ENCODE assay signal across 13 cellular contexts in the genomic region with DNA sequence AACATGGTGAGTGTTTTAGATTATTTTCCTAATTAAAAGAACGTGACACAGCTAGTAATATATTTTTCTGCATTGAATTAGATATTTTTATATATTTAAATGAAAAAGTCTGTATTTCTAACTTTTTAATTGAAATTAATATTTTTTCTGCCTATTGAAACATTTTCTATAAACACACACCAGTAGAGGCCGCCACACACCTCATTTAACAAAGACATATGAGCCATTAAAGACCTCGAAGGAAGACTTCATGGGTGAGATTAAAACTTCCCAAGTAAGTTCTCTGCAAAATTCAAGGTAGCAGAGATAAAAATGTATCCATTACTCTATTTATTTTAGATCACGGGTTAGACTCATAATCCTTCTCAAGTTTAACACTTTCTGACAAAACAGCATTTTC. TPM values are rescaled to one million over a fixed set of nuclear protein-coding genes. Genes with fewer than 3 reads are reported as not detected.
A peak's percentile ranks its signal among the peaks of the same experiment; 100 is the strongest.
DNase-seq lines count a peak whose midpoint lies in the region; ATAC-seq and TF ChIP-seq lines count a peak whose summit lies in the region.
"Had no signal": no experiment of that assay in that cellular context is flagged by ENCODE, and none has a peak within 500 bp of the region (broad histone marks: within the 10 kb centered on the region; RNA-seq: fewer than 3 reads in every experiment).

No MANE protein-coding gene starts in this region.

- peaks cover 4% of the 10 kb centered on the region for H3K4me1 Mint-ChIP-seq in progenitor cell of endocrine pancreas (ENCODE audit: low read depth)
- H3K4me1 Mint-ChIP-seq in stimulated activated effector memory CD8-positive, alpha-beta T cell treated with anti-CD3 and anti-CD28 coated beads, Interleukin-12 subunit alpha, Interleukin-12 subunit beta, amount 100 ng/mL, for 72 hours, result no peaks in the 10 kb centered on the region
- no peaks in the 10 kb centered on the region for H3K4me1 Mint-ChIP-seq in effector memory CD8-positive, alpha-beta T cell (ENCODE audit: low read depth in 2 of 2)
- H3K4me1 Mint-ChIP-seq: B cell; stimulated activated naive CD8-positive, alpha-beta T cell treated with anti-CD3 and anti-CD28 coated beads, Interleukin-15, amount 100 ng/mL, for 72 hours; WTC11 had no signal

- H3K9me3 ChIP-seq in gastroesophageal sphincter, result no peaks in the 10 kb centered on the region
- H3K9me3 ChIP-seq: esophagus squamous epithelium had no signal

- 4 to 12% methylated on average over 4 of the region's 4 CpGs for WGBS in gastroesophageal sphincter (ENCODE audit: low coverage in 1 of 2), 2 donors

- H3K27me3 ChIP-seq in gastroesophageal sphincter, result peaks cover 21% of the 10 kb centered on the region

- H3K4me3 Mint-ChIP-seq in progenitor cell of endocrine pancreas (ENCODE audit: low read depth), result no peak overlapping the region
- H3K4me3 Mint-ChIP-seq in stimulated activated effector memory CD8-positive, alpha-beta T cell treated with anti-CD3 and anti-CD28 coated beads, Interleukin-12 subunit alpha, Interleukin-12 subunit beta, amount 100 ng/mL, for 72 hours, result no peak overlapping the region
- no peak overlapping the region for H3K4me3 Mint-ChIP-seq in effector memory CD8-positive, alpha-beta T cell
- H3K4me3 Mint-ChIP-seq: B cell; stimulated activated naive CD8-positive, alpha-beta T cell treated with anti-CD3 and anti-CD28 coated beads, Interleukin-15, amount 100 ng/mL, for 72 hours; WTC11 had no signal

- no peak overlapping the region for H3K4me3 ChIP-seq in gastroesophageal sphincter
- H3K4me3 ChIP-seq: esophagus squamous epithelium had no signal

- TF ChIP-seq CTCF in progenitor cell of endocrine pancreas (IDR thresholded peaks at IDR 0.05; ENCODE audit: unreplicated experiment) (peak; percentile 57), gastroesophageal sphincter (IDR thresholded peaks at IDR 0.05) (no peak)

- DNase-seq in NCI-H2107 treated with DMSO at 0.1 percent for 48 hours (lab: John Stamatoyannopoulos, UW; ENCODE audit: unreplicated experiment) (peak; percentile 2), NCI-H2107 (lab: John Stamatoyannopoulos, UW) (no peak), NCI-H2227 (lab: John Stamatoyannopoulos, UW; ENCODE audit: unreplicated experiment) (peak; percentile 10), dermis blood vessel endothelial cell (peak; percentile 0), progenitor cell of endocrine pancreas (ENCODE audit: low spot score, unreplicated experiment) (no peak)
- no peak for DNase-seq in stimulated activated effector memory CD8-positive, alpha-beta T cell treated with anti-CD3 and anti-CD28 coated beads, Interleukin-12 subunit alpha, Interleukin-12 subunit beta, amount 100 ng/mL, for 72 hours (ENCODE audit: low spot score in 2 of 2)
- DNase-seq in effector memory CD8-positive, alpha-beta T cell, result no peak
- DNase-seq: activated gamma-delta T cell treated with Interleukin-2 at 50 U/mL for 16 hours; esophagus squamous epithelium; stimulated activated naive CD8-positive, alpha-beta T cell treated with anti-CD3 and anti-CD28 coated beads, Interleukin-15, amount 100 ng/mL, for 72 hours had no signal

- TF ChIP-seq POLR2A in gastroesophageal sphincter (IDR thresholded peaks at IDR 0.05), result no peak

- H3K36me3 Mint-ChIP-seq in progenitor cell of endocrine pancreas (ENCODE audit: insufficient read depth), result peaks cover 13% of the 10 kb centered on the region
- H3K36me3 Mint-ChIP-seq in stimulated activated effector memory CD8-positive, alpha-beta T cell treated with anti-CD3 and anti-CD28 coated beads, Interleukin-12 subunit alpha, Interleukin-12 subunit beta, amount 100 ng/mL, for 72 hours, result no peaks in the 10 kb centered on the region
- peaks cover 3% of the 10 kb centered on the region for H3K36me3 Mint-ChIP-seq in effector memory CD8-positive, alpha-beta T cell (ENCODE audit: insufficient read depth)

- peaks cover 4% of the 10 kb centered on the region for H3K9me3 Mint-ChIP-seq in progenitor cell of endocrine pancreas (ENCODE audit: low read depth)
- no peaks in the 10 kb centered on the region for H3K9me3 Mint-ChIP-seq in stimulated activated effector memory CD8-positive, alpha-beta T cell treated with anti-CD3 and anti-CD28 coated beads, Interleukin-12 subunit alpha, Interleukin-12 subunit beta, amount 100 ng/mL, for 72 hours
- peaks cover 0 to 2% of the 10 kb centered on the region in 2 donors for H3K9me3 Mint-ChIP-seq in effector memory CD8-positive, alpha-beta T cell
- H3K9me3 Mint-ChIP-seq: stimulated activated naive CD8-positive, alpha-beta T cell treated with anti-CD3 and anti-CD28 coated beads, Interleukin-15, amount 100 ng/mL, for 72 hours had no signal

- H3K4me1 ChIP-seq in gastroesophageal sphincter, result no peaks in the 10 kb centered on the region
- H3K4me1 ChIP-seq: esophagus squamous epithelium had no signal

- no peak for TF ChIP-seq EP300 in gastroesophageal sphincter (IDR thresholded peaks at IDR 0.05)

- H3K27ac Mint-ChIP-seq in progenitor cell of endocrine pancreas, result no peak overlapping the region
- no peak overlapping the region for H3K27ac Mint-ChIP-seq in stimulated activated effector memory CD8-positive, alpha-beta T cell treated with anti-CD3 and anti-CD28 coated beads, Interleukin-12 subunit alpha, Interleukin-12 subunit beta, amount 100 ng/mL, for 72 hours
- H3K27ac Mint-ChIP-seq in effector memory CD8-positive, alpha-beta T cell, result no peak overlapping the region
- H3K27ac Mint-ChIP-seq: B cell; stimulated activated naive CD8-positive, alpha-beta T cell treated with anti-CD3 and anti-CD28 coated beads, Interleukin-15, amount 100 ng/mL, for 72 hours; WTC11 had no signal

- H3K27me3 Mint-ChIP-seq in progenitor cell of endocrine pancreas, result peaks cover 20% of the 10 kb centered on the region
- H3K27me3 Mint-ChIP-seq in effector memory CD8-positive, alpha-beta T cell, result peaks cover 0 to 10% of the 10 kb centered on the region in 2 donors

- ATAC-seq in stimulated activated effector memory CD8-positive, alpha-beta T cell treated with anti-CD3 and anti-CD28 coated beads, Interleukin-12 subunit alpha, Interleukin-12 subunit beta, amount 100 ng/mL, for 72 hours, result no peak
- ATAC-seq in gastroesophageal sphincter, result no peak
- ATAC-seq in effector memory CD8-positive, alpha-beta T cell (replicated peaks), result no peak
- ATAC-seq: stimulated activated naive CD8-positive, alpha-beta T cell treated with anti-CD3 and anti-CD28 coated beads, Interleukin-15, amount 100 ng/mL, for 72 hours; WTC11 had no signal

- no peaks in the 10 kb centered on the region for H3K36me3 ChIP-seq in gastroesophageal sphincter
- H3K36me3 ChIP-seq: esophagus squamous epithelium had no signal

- H3K27ac ChIP-seq in gastroesophageal sphincter, result no peak overlapping the region
- H3K27ac ChIP-seq: esophagus squamous epithelium had no signal

RNA-seq across cellular contexts. Expression of gene SLITRK2, which starts 8.3 kb away (rescaled TPM):
- total RNA-seq in dermis blood vessel endothelial cell, result not detected in 2 replicates
- total RNA-seq in progenitor cell of endocrine pancreas, result 11.6 and 16.0 TPM in 2 replicates
- total RNA-seq in gastroesophageal sphincter, result under 1 TPM; 0.13 to 0.93 (median 0.31) TPM
- total RNA-seq: B cell, WTC11 had no signal

Comparison
In these comparisons a context has a peak if more than half of its experiments do, and no peak if none do; other contexts are left out.
1. DNase-seq: peak in NCI-H2107 treated with DMSO at 0.1 percent for 48 hours (single experiment), NCI-H2227 (single experiment) and dermis blood vessel endothelial cell (single experiment); none in NCI-H2107 (single experiment), progenitor cell of endocrine pancreas (single experiment), stimulated activated effector memory CD8-positive, alpha-beta T cell treated with anti-CD3 and anti-CD28 coated beads, Interleukin-12 subunit alpha, Interleukin-12 subunit beta, amount 100 ng/mL, for 72 hours (0 of 2) and effector memory CD8-positive, alpha-beta T cell (0 of 3).